In genomic region chr9:129432255-129432654, GRCh38 we compare ENCODE assay signal across 24 cellular contexts.
DNase-seq lines count a peak whose midpoint lies in the region; ATAC-seq and TF ChIP-seq lines count a peak whose summit lies in the region.
"Had no signal": no experiment of that assay in that cellular context is flagged by ENCODE, and none has a peak within 500 bp of the region (broad histone marks: within the 10 kb centered on the region; RNA-seq: fewer than 3 reads in every experiment).

No MANE protein-coding gene starts in this region.

- BruUV-seq in Caco-2 (replicated peaks; lab: Mats Ljungman, UMichigan): no TSS peak

- H3K36me3 Mint-ChIP-seq in Caco-2 (ENCODE audit: insufficient read depth, unreplicated experiment): peaks cover 5% of the 10 kb centered on the region
- H3K36me3 Mint-ChIP-seq in CD8-positive, alpha-beta memory T cell: peaks cover 0 to 2% (median 0%) of the 10 kb centered on the region in 3 donors

- POLR2A ChIA-PET in Caco-2 (lab: Charles Lee): interaction anchor here (0.6 kb wide), 1 partner anchor 28 kb away, joined by 5 read pairs; no protein-coding TSS in a partner anchor
- POLR2A ChIA-PET in CD8-positive, alpha-beta memory T cell (lab: Charles Lee): no interaction called here

- H3K27me3 ChIP-seq in Caco-2 (replicated peaks; ENCODE audit: control insufficient read depth, insufficient read depth, low read length): no peaks in the 10 kb centered on the region
- no peaks in the 10 kb centered on the region for H3K27me3 ChIP-seq in rectal smooth muscle tissue (ENCODE audit: control insufficient read depth, insufficient read depth, low read length)
- peaks cover 7% of the 10 kb centered on the region for H3K27me3 ChIP-seq in CD8-positive, alpha-beta memory T cell (ENCODE audit: insufficient read depth, low read length, poor library complexity, severe bottlenecking)
- H3K27me3 ChIP-seq: vagina had no signal

- intact Hi-C loops in Caco-2 (cut with micrococcal nuclease; ENCODE audit: unreplicated experiment): no loop called here
- intact Hi-C loops in left colon (cut with DNase I, micrococcal nuclease): no loop called here

- no peak for DNase-seq in Caco-2
- DNase-seq in left colon: no peak
- no peak for DNase-seq in CD8-positive, alpha-beta memory T cell
- DNase-seq in NCI-H524 treated with DMSO at 0.1 percent for 48 hours (lab: John Stamatoyannopoulos, UW): no peak
- DNase-seq in NCI-H1092 (lab: John Stamatoyannopoulos, UW): no peak
- DNase-seq: activated CD4-positive, alpha-beta T cell treated with anti-CD3 and anti-CD28 coated beads for 1 hour; activated CD8-positive, alpha-beta memory T cell treated with anti-CD3 and anti-CD28 coated beads for 24 hours; activated naive CD4-positive, alpha-beta T cell treated with Interleukin-2 at 50 U/mL for 16 hours; activated T-cell treated with anti-CD3 and anti-CD28 coated beads, Interleukin-2, amount 50 U/mL, for 4 hours; DMS79 treated with DMSO at 0.1 percent for 48 hours; effector CD8-positive, alpha-beta T cell; foreskin melanocyte; HFFc6; hypothalamus; KBM-7; mammary epithelial cell; NCI-H187; NCI-H774; posterior cingulate gyrus; Right ventricle myocardium superior had no signal

- H3K4me1 Mint-ChIP-seq in Caco-2 (ENCODE audit: low read depth, unreplicated experiment): peaks cover 11% of the 10 kb centered on the region
- peaks cover 5 to 14% (median 6%) of the 10 kb centered on the region in 3 donors for H3K4me1 Mint-ChIP-seq in CD8-positive, alpha-beta memory T cell

- TF ChIP-seq CTCF in Caco-2 (IDR thresholded peaks at IDR 0.05; ENCODE audit: insufficient read depth in 1 of 2, low read depth in 1 of 2, low read length in 1 of 2, severe bottlenecking in 1 of 2, unreplicated experiment in 1 of 2): no peak
- no peak for TF ChIP-seq CTCF in VCaP (conservative IDR thresholded peaks at IDR 0.05)

- H3K4me1 ChIP-seq in Caco-2: no peaks in the 10 kb centered on the region
- peaks cover 4% of the 10 kb centered on the region for H3K4me1 ChIP-seq in rectal smooth muscle tissue (ENCODE audit: control insufficient read depth, insufficient read depth, low read length)
- H3K4me1 ChIP-seq in CD8-positive, alpha-beta memory T cell (ENCODE audit: insufficient read depth, low read length): peaks cover 6% of the 10 kb centered on the region

- H3K27ac ChIP-seq in VCaP: peak overlapping the region; percentile 79
- H3K27ac ChIP-seq in rectal smooth muscle tissue (ENCODE audit: low read depth, low read length): peak overlapping the region; percentile 6
- H3K27ac ChIP-seq in CD8-positive, alpha-beta memory T cell (ENCODE audit: low read depth, low read length): no peak overlapping the region
- H3K27ac ChIP-seq: vagina had no signal

- H3K4me3 Mint-ChIP-seq in Caco-2 (ENCODE audit: unreplicated experiment): no peak overlapping the region
- no peak overlapping the region for H3K4me3 Mint-ChIP-seq in CD8-positive, alpha-beta memory T cell
- H3K4me3 Mint-ChIP-seq: activated T-cell treated with anti-CD3 and anti-CD28 coated beads, Interleukin-2, amount 50 U/mL, for 4 hours; HFFc6 had no signal

- H3K9me3 Mint-ChIP-seq in Caco-2 (ENCODE audit: unreplicated experiment): no peaks in the 10 kb centered on the region
- H3K9me3 Mint-ChIP-seq in CD8-positive, alpha-beta memory T cell: no peaks in the 10 kb centered on the region
- H3K9me3 Mint-ChIP-seq: activated T-cell treated with anti-CD3 and anti-CD28 coated beads, Interleukin-2, amount 50 U/mL, for 4 hours; HFFc6 had no signal

- no peaks in the 10 kb centered on the region for H3K9me3 ChIP-seq in Caco-2
- H3K9me3 ChIP-seq in CD8-positive, alpha-beta memory T cell (ENCODE audit: low read length): no peaks in the 10 kb centered on the region
- H3K9me3 ChIP-seq: vagina had no signal

- CTCF ChIA-PET in Caco-2 (lab: Charles Lee): no interaction called here
- CTCF ChIA-PET in CD8-positive, alpha-beta memory T cell (lab: Charles Lee): no interaction called here

- ATAC-seq in left colon: peak; percentile 27
- ATAC-seq: activated T-cell treated with anti-CD3 and anti-CD28 coated beads, Interleukin-2, amount 50 U/mL, for 4 hours; esophagus mucosa had no signal

- no peak overlapping the region for H3K4me3 ChIP-seq in Caco-2 (ENCODE audit: low read depth, low read length)
- H3K4me3 ChIP-seq in rectal smooth muscle tissue (ENCODE audit: low read length): no peak overlapping the region
- H3K4me3 ChIP-seq in CD8-positive, alpha-beta memory T cell (ENCODE audit: low read length): no peak overlapping the region
- H3K4me3 ChIP-seq: vagina had no signal

- no peaks in the 10 kb centered on the region for H3K27me3 Mint-ChIP-seq in Caco-2 (ENCODE audit: insufficient read depth, unreplicated experiment)
- H3K27me3 Mint-ChIP-seq in CD8-positive, alpha-beta memory T cell: peaks cover 16 to 22% of the 10 kb centered on the region in 2 donors

- H3K27ac Mint-ChIP-seq in Caco-2 (ENCODE audit: unreplicated experiment): peak overlapping the region; percentile 63
- peak overlapping the region in 2 of 8 donors; percentile 47 to 54 for H3K27ac Mint-ChIP-seq in CD8-positive, alpha-beta memory T cell
- H3K27ac Mint-ChIP-seq: HFFc6 had no signal

- H3K36me3 ChIP-seq in Caco-2 (ENCODE audit: control insufficient read depth, insufficient read depth, low read length) (no peaks in the 10 kb centered on the region), rectal smooth muscle tissue (ENCODE audit: control insufficient read depth, insufficient read depth, low read length) (no peaks in the 10 kb centered on the region)
- H3K36me3 ChIP-seq in CD8-positive, alpha-beta memory T cell (ENCODE audit: insufficient read depth, low read length): no peaks in the 10 kb centered on the region
- H3K36me3 ChIP-seq: vagina had no signal

- no peak overlapping the region for H3K9ac ChIP-seq in rectal smooth muscle tissue (ENCODE audit: low read length)
